1 cellular context compared by ENCODE assay signal in genomic region chr11:111785886-111786412, GRCh38.
TF ChIP-seq lines count a peak whose summit lies in the region.

No MANE protein-coding gene starts in this region.

TF ChIP-seq in HepG2, 621 proteins besides CTCF, POLR2A, EP300 and RAD21 (continued from another document and continues in another):
- TF ChIP-seq, protein P1, sequence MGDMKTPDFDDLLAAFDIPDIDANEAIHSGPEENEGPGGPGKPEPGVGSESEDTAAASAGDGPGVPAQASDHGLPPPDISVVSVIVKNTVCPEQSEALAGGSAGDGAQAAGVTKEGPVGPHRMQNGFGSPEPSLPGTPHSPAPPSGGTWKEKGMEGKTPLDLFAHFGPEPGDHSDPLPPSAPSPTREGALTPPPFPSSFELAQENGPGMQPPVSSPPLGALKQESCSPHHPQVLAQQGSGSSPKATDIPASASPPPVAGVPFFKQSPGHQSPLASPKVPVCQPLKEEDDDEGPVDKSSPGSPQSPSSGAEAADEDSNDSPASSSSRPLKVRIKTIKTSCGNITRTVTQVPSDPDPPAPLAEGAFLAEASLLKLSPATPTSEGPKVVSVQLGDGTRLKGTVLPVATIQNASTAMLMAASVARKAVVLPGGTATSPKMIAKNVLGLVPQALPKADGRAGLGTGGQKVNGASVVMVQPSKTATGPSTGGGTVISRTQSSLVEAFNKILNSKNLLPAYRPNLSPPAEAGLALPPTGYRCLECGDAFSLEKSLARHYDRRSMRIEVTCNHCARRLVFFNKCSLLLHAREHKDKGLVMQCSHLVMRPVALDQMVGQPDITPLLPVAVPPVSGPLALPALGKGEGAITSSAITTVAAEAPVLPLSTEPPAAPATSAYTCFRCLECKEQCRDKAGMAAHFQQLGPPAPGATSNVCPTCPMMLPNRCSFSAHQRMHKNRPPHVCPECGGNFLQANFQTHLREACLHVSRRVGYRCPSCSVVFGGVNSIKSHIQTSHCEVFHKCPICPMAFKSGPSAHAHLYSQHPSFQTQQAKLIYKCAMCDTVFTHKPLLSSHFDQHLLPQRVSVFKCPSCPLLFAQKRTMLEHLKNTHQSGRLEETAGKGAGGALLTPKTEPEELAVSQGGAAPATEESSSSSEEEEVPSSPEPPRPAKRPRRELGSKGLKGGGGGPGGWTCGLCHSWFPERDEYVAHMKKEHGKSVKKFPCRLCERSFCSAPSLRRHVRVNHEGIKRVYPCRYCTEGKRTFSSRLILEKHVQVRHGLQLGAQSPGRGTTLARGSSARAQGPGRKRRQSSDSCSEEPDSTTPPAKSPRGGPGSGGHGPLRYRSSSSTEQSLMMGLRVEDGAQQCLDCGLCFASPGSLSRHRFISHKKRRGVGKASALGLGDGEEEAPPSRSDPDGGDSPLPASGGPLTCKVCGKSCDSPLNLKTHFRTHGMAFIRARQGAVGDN (CRISPR knock-in tag; IDR thresholded peaks at IDR 0.05), result no peak
- TF ChIP-seq, protein P2, sequence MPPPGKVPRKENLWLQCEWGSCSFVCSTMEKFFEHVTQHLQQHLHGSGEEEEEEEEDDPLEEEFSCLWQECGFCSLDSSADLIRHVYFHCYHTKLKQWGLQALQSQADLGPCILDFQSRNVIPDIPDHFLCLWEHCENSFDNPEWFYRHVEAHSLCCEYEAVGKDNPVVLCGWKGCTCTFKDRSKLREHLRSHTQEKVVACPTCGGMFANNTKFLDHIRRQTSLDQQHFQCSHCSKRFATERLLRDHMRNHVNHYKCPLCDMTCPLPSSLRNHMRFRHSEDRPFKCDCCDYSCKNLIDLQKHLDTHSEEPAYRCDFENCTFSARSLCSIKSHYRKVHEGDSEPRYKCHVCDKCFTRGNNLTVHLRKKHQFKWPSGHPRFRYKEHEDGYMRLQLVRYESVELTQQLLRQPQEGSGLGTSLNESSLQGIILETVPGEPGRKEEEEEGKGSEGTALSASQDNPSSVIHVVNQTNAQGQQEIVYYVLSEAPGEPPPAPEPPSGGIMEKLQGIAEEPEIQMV (CRISPR knock-in tag; IDR thresholded peaks at IDR 0.05; ENCODE audit: low read depth), result no peak
- no peak for TF ChIP-seq ZNF790 (CRISPR knock-in tag; IDR thresholded peaks at IDR 0.05; ENCODE audit: borderline replicate concordance)
- no peak for TF ChIP-seq FIP1L1 (IDR thresholded peaks at IDR 0.05; ENCODE audit: borderline replicate concordance, insufficient read depth, low read depth, low read length)
- TF ChIP-seq RAD51 (IDR thresholded peaks at IDR 0.05; ENCODE audit: borderline replicate concordance), result no peak
- no peak for TF ChIP-seq ZNF546 (CRISPR knock-in tag; conservative IDR thresholded peaks at IDR 0.05)
- TF ChIP-seq ZNF350 (CRISPR knock-in tag; IDR thresholded peaks at IDR 0.05; ENCODE audit: borderline replicate concordance, low read depth), result no peak
- no peak for TF ChIP-seq ZNF564 (CRISPR knock-in tag; IDR thresholded peaks at IDR 0.05)
- peak; percentile 52; the same call in 1 of the 2 replicates for TF ChIP-seq RXRB (CRISPR knock-in tag; IDR thresholded peaks at IDR 0.05; ENCODE audit: borderline replicate concordance)
- no peak for TF ChIP-seq MAZ (IDR thresholded peaks at IDR 0.05; ENCODE audit: borderline replicate concordance, low read depth, low read length)
- no peak for TF ChIP-seq MAZ (CRISPR knock-in tag; IDR thresholded peaks at IDR 0.05; ENCODE audit: low read depth)
- TF ChIP-seq ZFP37 (CRISPR knock-in tag; IDR thresholded peaks at IDR 0.05; ENCODE audit: borderline replicate concordance), result no peak
- peak; percentile 67 for TF ChIP-seq DRAP1 (CRISPR knock-in tag; IDR thresholded peaks at IDR 0.05)
- 0 out of 2 replicates have a peak, but pooled peaks have one; percentile 22 for TF ChIP-seq ZBTB20 (CRISPR knock-in tag; IDR thresholded peaks at IDR 0.05; ENCODE audit: borderline replicate concordance, low read depth)
- no peak for TF ChIP-seq NFYC (CRISPR knock-in tag; IDR thresholded peaks at IDR 0.05)
- TF ChIP-seq ZNF614 (CRISPR knock-in tag; IDR thresholded peaks at IDR 0.05; ENCODE audit: borderline replicate concordance), result no peak
- TF ChIP-seq ZNF510 (CRISPR knock-in tag; IDR thresholded peaks at IDR 0.05; ENCODE audit: low read depth), result no peak
- TF ChIP-seq ZNF678 (CRISPR knock-in tag; IDR thresholded peaks at IDR 0.05), result no peak
- TF ChIP-seq KAT7 (CRISPR knock-in tag; IDR thresholded peaks at IDR 0.05; ENCODE audit: borderline replicate concordance), result peak; percentile 19; the same call in 1 of the 2 replicates
- TF ChIP-seq SRY (CRISPR knock-in tag; IDR thresholded peaks at IDR 0.05), result no peak
- no peak for TF ChIP-seq FOSL2 (CRISPR knock-in tag; IDR thresholded peaks at IDR 0.05)
- TF ChIP-seq, protein P3, sequence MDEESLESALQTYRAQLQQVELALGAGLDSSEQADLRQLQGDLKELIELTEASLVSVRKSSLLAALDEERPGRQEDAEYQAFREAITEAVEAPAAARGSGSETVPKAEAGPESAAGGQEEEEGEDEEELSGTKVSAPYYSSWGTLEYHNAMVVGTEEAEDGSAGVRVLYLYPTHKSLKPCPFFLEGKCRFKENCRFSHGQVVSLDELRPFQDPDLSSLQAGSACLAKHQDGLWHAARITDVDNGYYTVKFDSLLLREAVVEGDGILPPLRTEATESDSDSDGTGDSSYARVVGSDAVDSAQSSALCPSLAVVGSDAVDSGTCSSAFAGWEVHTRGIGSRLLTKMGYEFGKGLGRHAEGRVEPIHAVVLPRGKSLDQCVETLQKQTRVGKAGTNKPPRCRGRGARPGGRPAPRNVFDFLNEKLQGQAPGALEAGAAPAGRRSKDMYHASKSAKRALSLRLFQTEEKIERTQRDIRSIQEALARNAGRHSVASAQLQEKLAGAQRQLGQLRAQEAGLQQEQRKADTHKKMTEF (CRISPR knock-in tag; IDR thresholded peaks at IDR 0.05), result peak; percentile 68
- TF ChIP-seq E2F1 (CRISPR knock-in tag; IDR thresholded peaks at IDR 0.05), result no peak
- TF ChIP-seq CHD2 (IDR thresholded peaks at IDR 0.05; ENCODE audit: low read depth, low read length), result no peak
- TF ChIP-seq, protein P4, sequence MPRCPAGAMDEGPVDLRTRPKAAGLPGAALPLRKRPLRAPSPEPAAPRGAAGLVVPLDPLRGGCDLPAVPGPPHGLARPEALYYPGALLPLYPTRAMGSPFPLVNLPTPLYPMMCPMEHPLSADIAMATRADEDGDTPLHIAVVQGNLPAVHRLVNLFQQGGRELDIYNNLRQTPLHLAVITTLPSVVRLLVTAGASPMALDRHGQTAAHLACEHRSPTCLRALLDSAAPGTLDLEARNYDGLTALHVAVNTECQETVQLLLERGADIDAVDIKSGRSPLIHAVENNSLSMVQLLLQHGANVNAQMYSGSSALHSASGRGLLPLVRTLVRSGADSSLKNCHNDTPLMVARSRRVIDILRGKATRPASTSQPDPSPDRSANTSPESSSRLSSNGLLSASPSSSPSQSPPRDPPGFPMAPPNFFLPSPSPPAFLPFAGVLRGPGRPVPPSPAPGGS (CRISPR knock-in tag; IDR thresholded peaks at IDR 0.05), result no peak
- TF ChIP-seq ZNF777 (CRISPR knock-in tag; IDR thresholded peaks at IDR 0.05), result no peak
- TF ChIP-seq REST (IDR thresholded peaks at IDR 0.05; ENCODE audit: borderline replicate concordance in 1 of 2, low read depth in 1 of 2, low read length in 2 of 2), result no peak
- no peak for TF ChIP-seq ATAD3A (CRISPR knock-in tag; IDR thresholded peaks at IDR 0.05)
- no peak for TF ChIP-seq ZNF788 (CRISPR knock-in tag; IDR thresholded peaks at IDR 0.05; ENCODE audit: borderline replicate concordance)
- TF ChIP-seq ZNF558 (CRISPR knock-in tag; IDR thresholded peaks at IDR 0.05; ENCODE audit: borderline replicate concordance), result no peak
- TF ChIP-seq, protein P5, sequence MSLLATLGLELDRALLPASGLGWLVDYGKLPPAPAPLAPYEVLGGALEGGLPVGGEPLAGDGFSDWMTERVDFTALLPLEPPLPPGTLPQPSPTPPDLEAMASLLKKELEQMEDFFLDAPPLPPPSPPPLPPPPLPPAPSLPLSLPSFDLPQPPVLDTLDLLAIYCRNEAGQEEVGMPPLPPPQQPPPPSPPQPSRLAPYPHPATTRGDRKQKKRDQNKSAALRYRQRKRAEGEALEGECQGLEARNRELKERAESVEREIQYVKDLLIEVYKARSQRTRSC (CRISPR knock-in tag; IDR thresholded peaks at IDR 0.05; ENCODE audit: low read depth), result no peak
- 0 out of 2 replicates have a peak, but pooled peaks have one; percentile 24 for TF ChIP-seq HDAC1 (CRISPR knock-in tag; IDR thresholded peaks at IDR 0.05)
- no peak for TF ChIP-seq ZNF460 (CRISPR knock-in tag; IDR thresholded peaks at IDR 0.05; ENCODE audit: borderline replicate concordance)
- TF ChIP-seq SP140L (CRISPR knock-in tag; IDR thresholded peaks at IDR 0.05; ENCODE audit: borderline replicate concordance), result no peak
- peak; percentile 53; the same call in 1 of the 2 replicates for TF ChIP-seq ISL2 (CRISPR knock-in tag; IDR thresholded peaks at IDR 0.05)
- TF ChIP-seq CREB3 (CRISPR knock-in tag; IDR thresholded peaks at IDR 0.05), result no peak
- no peak for TF ChIP-seq ZNF451 (CRISPR knock-in tag; IDR thresholded peaks at IDR 0.05)
- TF ChIP-seq ZNF674 (CRISPR knock-in tag; IDR thresholded peaks at IDR 0.05; ENCODE audit: low read depth), result no peak
- no peak for TF ChIP-seq U2AF2 (IDR thresholded peaks at IDR 0.05; ENCODE audit: low read depth, low read length)
- no peak for TF ChIP-seq ZFYVE20 (CRISPR knock-in tag; IDR thresholded peaks at IDR 0.05; ENCODE audit: borderline replicate concordance, low read depth)
- TF ChIP-seq, protein P6, sequence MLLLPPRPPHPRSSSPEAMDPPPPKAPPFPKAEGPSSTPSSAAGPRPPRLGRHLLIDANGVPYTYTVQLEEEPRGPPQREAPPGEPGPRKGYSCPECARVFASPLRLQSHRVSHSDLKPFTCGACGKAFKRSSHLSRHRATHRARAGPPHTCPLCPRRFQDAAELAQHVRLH (CRISPR knock-in tag; IDR thresholded peaks at IDR 0.05; ENCODE audit: borderline replicate concordance, low read depth), result no peak
- peak; percentile 57 for TF ChIP-seq CEBPG (CRISPR knock-in tag; IDR thresholded peaks at IDR 0.05)
- TF ChIP-seq ZFP62 (CRISPR knock-in tag; IDR thresholded peaks at IDR 0.05), result no peak
- TF ChIP-seq DNMT1 (CRISPR knock-in tag; IDR thresholded peaks at IDR 0.05), result no peak
- TF ChIP-seq, protein P7, sequence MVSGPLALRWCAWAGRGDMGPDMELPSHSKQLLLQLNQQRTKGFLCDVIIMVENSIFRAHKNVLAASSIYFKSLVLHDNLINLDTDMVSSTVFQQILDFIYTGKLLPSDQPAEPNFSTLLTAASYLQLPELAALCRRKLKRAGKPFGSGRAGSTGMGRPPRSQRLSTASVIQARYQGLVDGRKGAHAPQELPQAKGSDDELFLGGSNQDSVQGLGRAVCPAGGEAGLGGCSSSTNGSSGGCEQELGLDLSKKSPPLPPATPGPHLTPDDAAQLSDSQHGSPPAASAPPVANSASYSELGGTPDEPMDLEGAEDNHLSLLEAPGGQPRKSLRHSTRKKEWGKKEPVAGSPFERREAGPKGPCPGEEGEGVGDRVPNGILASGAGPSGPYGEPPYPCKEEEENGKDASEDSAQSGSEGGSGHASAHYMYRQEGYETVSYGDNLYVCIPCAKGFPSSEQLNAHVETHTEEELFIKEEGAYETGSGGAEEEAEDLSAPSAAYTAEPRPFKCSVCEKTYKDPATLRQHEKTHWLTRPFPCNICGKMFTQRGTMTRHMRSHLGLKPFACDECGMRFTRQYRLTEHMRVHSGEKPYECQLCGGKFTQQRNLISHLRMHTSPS (CRISPR knock-in tag; IDR thresholded peaks at IDR 0.05; ENCODE audit: low read depth), result no peak
- no peak for TF ChIP-seq ZFP36 (IDR thresholded peaks at IDR 0.05; ENCODE audit: borderline replicate concordance, low read depth, low read length, partially characterized antibody)
